ENCODE assay signal across 23 cellular contexts in genomic region chr3:62142696-62143095, GRCh38.
"Had no signal": no experiment of that assay in that cellular context is flagged by ENCODE, and none has a peak within 500 bp of the region (broad histone marks: within the 10 kb centered on the region; RNA-seq: fewer than 3 reads in every experiment).

No MANE protein-coding gene starts in this region.

- H3K36me3 Mint-ChIP-seq: activated CD8-positive, alpha-beta memory T cell treated with anti-CD3 and anti-CD28 coated beads, Interleukin-2, amount 10 ng/mL, durations not matched to agents 7 days and 5 days; activated naive CD4-positive, alpha-beta T cell treated with anti-CD3 and anti-CD28 coated beads, Interleukin-2, amount 10 ng/mL, durations not matched to agents 7 days and 5 days; natural killer cell treated with Interleukin-12 subunit alpha and Interleukin-12 subunit beta and Interleukin-15 and Interleukin-18, amount 100 ng/mL, for 72 hours; stimulated activated naive B cell treated with anti-CD40 and anti-IgM and Interleukin-4, amounts not matched to agents 10 μg/mL and 1 μg/mL and 100 μg/mL, for 72 hours had no signal

- H3K4me1 ChIP-seq: foreskin keratinocyte, sigmoid colon had no signal

- H3K27ac ChIP-seq: cardiac muscle cell, foreskin keratinocyte, hepatocyte had no signal

- ATAC-seq: activated CD8-positive, alpha-beta memory T cell treated with anti-CD3 and anti-CD28 coated beads, Interleukin-2, amount 10 ng/mL, durations not matched to agents 7 days and 5 days; activated CD8-positive, alpha-beta T cell treated with anti-CD3 and anti-CD28 coated beads for 36 hours; foreskin keratinocyte; left ventricle myocardium superior; natural killer cell treated with Interleukin-12 subunit alpha and Interleukin-12 subunit beta and Interleukin-15 and Interleukin-18, amount 100 ng/mL, for 72 hours; stimulated activated naive B cell treated with anti-CD40 and anti-IgM and Interleukin-4, amounts not matched to agents 10 μg/mL and 1 μg/mL and 100 μg/mL, for 72 hours had no signal

- H3K4me3 ChIP-seq: cardiac muscle cell, hepatocyte, sigmoid colon, upper lobe of left lung had no signal

- H3K79me2 ChIP-seq: hepatocyte had no signal

- H3K4me3 Mint-ChIP-seq: activated CD4-positive, alpha-beta T cell treated with anti-CD3 and anti-CD28 coated beads, Interleukin-2, amount 10 ng/mL, durations not matched to agents 7 days and 5 days; activated CD8-positive, alpha-beta memory T cell treated with anti-CD3 and anti-CD28 coated beads, Interleukin-2, amount 10 ng/mL, durations not matched to agents 7 days and 5 days; activated CD8-positive, alpha-beta T cell treated with anti-CD3 and anti-CD28 coated beads for 36 hours; activated naive CD4-positive, alpha-beta T cell treated with anti-CD3 and anti-CD28 coated beads, Interleukin-2, amount 10 ng/mL, durations not matched to agents 7 days and 5 days; dendritic cell treated with granulocyte-macrophage colony-stimulating factor and Interleukin-4, amounts not matched to agents 40 ng/mL and 50 ng/mL, for 4 days; natural killer cell treated with Interleukin-12 subunit alpha and Interleukin-12 subunit beta and Interleukin-15 and Interleukin-18, amount 100 ng/mL, for 72 hours; stimulated activated naive B cell treated with anti-CD40 and anti-IgM and Interleukin-4, amounts not matched to agents 10 μg/mL and 1 μg/mL and 100 μg/mL, for 72 hours had no signal

- H3K27me3 Mint-ChIP-seq: activated CD4-positive, alpha-beta T cell treated with anti-CD3 and anti-CD28 coated beads, Interleukin-2, amount 10 ng/mL, durations not matched to agents 7 days and 5 days; activated CD8-positive, alpha-beta memory T cell treated with anti-CD3 and anti-CD28 coated beads, Interleukin-2, amount 10 ng/mL, durations not matched to agents 7 days and 5 days; activated CD8-positive, alpha-beta T cell treated with anti-CD3 and anti-CD28 coated beads for 36 hours; activated naive CD4-positive, alpha-beta T cell treated with anti-CD3 and anti-CD28 coated beads, Interleukin-2, amount 10 ng/mL, durations not matched to agents 7 days and 5 days; dendritic cell treated with granulocyte-macrophage colony-stimulating factor and Interleukin-4, amounts not matched to agents 40 ng/mL and 50 ng/mL, for 4 days; natural killer cell treated with Interleukin-12 subunit alpha and Interleukin-12 subunit beta and Interleukin-15 and Interleukin-18, amount 100 ng/mL, for 72 hours; stimulated activated naive B cell treated with anti-CD40 and anti-IgM and Interleukin-4, amounts not matched to agents 10 μg/mL and 1 μg/mL and 100 μg/mL, for 72 hours had no signal

- H2AFZ ChIP-seq: hepatocyte had no signal

- H3K27me3 ChIP-seq: cardiac muscle cell, foreskin keratinocyte, hepatocyte, sigmoid colon, upper lobe of left lung had no signal

- H3K36me3 ChIP-seq: cardiac muscle cell, sigmoid colon, upper lobe of left lung had no signal

- DNase-seq: activated CD4-positive, alpha-beta T cell treated with anti-CD3 and anti-CD28 coated beads, Interleukin-2, amount 10 ng/mL, durations not matched to agents 7 days and 5 days; activated CD4-positive, CD25-positive, alpha-beta regulatory T cell treated with anti-CD3 and anti-CD28 coated beads, Interleukin-2, amount 50 U/mL, for 72 hours; activated CD8-positive, alpha-beta memory T cell treated with anti-CD3 and anti-CD28 coated beads, Interleukin-2, amount 10 ng/mL, durations not matched to agents 7 days and 5 days; activated CD8-positive, alpha-beta T cell treated with anti-CD3 and anti-CD28 coated beads for 36 hours; activated effector memory CD4-positive, alpha-beta T cell treated with anti-CD3 and anti-CD28 coated beads, Interleukin-2, amount 50 U/mL, for 16 hours; activated naive CD4-positive, alpha-beta T cell treated with anti-CD3 and anti-CD28 coated beads, Interleukin-2, amount 10 ng/mL, durations not matched to agents 7 days and 5 days; activated T-cell treated with anti-CD3 and anti-CD28 coated beads for 4 hours; amygdala; effector CD8-positive, alpha-beta T cell; foreskin keratinocyte; left ventricle myocardium superior; mammary epithelial cell; occipital lobe; posterior cingulate gyrus; sigmoid colon; stimulated activated CD4-positive, alpha-beta T cell treated with anti-CD3 and anti-CD28 coated beads, Interleukin-2, amount 100 ng/mL, for 48 hours; stimulated activated CD8-positive, alpha-beta memory T cell treated with anti-CD3 and anti-CD28 coated beads, Interleukin-4, amount 100 ng/mL, for 48 hours; stimulated activated naive B cell treated with anti-CD40 and anti-IgM and Interleukin-4, amounts not matched to agents 10 μg/mL and 1 μg/mL and 100 μg/mL, for 72 hours; upper lobe of left lung had no signal

- H3K27ac Mint-ChIP-seq: activated CD4-positive, alpha-beta T cell treated with anti-CD3 and anti-CD28 coated beads, Interleukin-2, amount 10 ng/mL, durations not matched to agents 7 days and 5 days; activated CD8-positive, alpha-beta memory T cell treated with anti-CD3 and anti-CD28 coated beads, Interleukin-2, amount 10 ng/mL, durations not matched to agents 7 days and 5 days; activated CD8-positive, alpha-beta T cell treated with anti-CD3 and anti-CD28 coated beads for 36 hours; activated naive CD4-positive, alpha-beta T cell treated with anti-CD3 and anti-CD28 coated beads, Interleukin-2, amount 10 ng/mL, durations not matched to agents 7 days and 5 days; dendritic cell treated with granulocyte-macrophage colony-stimulating factor and Interleukin-4, amounts not matched to agents 40 ng/mL and 50 ng/mL, for 4 days; natural killer cell treated with Interleukin-12 subunit alpha and Interleukin-12 subunit beta and Interleukin-15 and Interleukin-18, amount 100 ng/mL, for 72 hours; stimulated activated naive B cell treated with anti-CD40 and anti-IgM and Interleukin-4, amounts not matched to agents 10 μg/mL and 1 μg/mL and 100 μg/mL, for 72 hours had no signal

- H3K4me2 ChIP-seq: hepatocyte had no signal

- H3K9me3 Mint-ChIP-seq: activated CD4-positive, alpha-beta T cell treated with anti-CD3 and anti-CD28 coated beads, Interleukin-2, amount 10 ng/mL, durations not matched to agents 7 days and 5 days; activated CD8-positive, alpha-beta T cell treated with anti-CD3 and anti-CD28 coated beads for 36 hours; activated naive CD4-positive, alpha-beta T cell treated with anti-CD3 and anti-CD28 coated beads, Interleukin-2, amount 10 ng/mL, durations not matched to agents 7 days and 5 days; dendritic cell treated with granulocyte-macrophage colony-stimulating factor and Interleukin-4, amounts not matched to agents 40 ng/mL and 50 ng/mL, for 4 days; natural killer cell treated with Interleukin-12 subunit alpha and Interleukin-12 subunit beta and Interleukin-15 and Interleukin-18, amount 100 ng/mL, for 72 hours; stimulated activated naive B cell treated with anti-CD40 and anti-IgM and Interleukin-4, amounts not matched to agents 10 μg/mL and 1 μg/mL and 100 μg/mL, for 72 hours had no signal

- H3K4me1 Mint-ChIP-seq: activated CD4-positive, alpha-beta T cell treated with anti-CD3 and anti-CD28 coated beads, Interleukin-2, amount 10 ng/mL, durations not matched to agents 7 days and 5 days; activated CD8-positive, alpha-beta memory T cell treated with anti-CD3 and anti-CD28 coated beads, Interleukin-2, amount 10 ng/mL, durations not matched to agents 7 days and 5 days; activated naive CD4-positive, alpha-beta T cell treated with anti-CD3 and anti-CD28 coated beads, Interleukin-2, amount 10 ng/mL, durations not matched to agents 7 days and 5 days; stimulated activated naive B cell treated with anti-CD40 and anti-IgM and Interleukin-4, amounts not matched to agents 10 μg/mL and 1 μg/mL and 100 μg/mL, for 72 hours had no signal

- H3K9me3 ChIP-seq: sigmoid colon, upper lobe of left lung had no signal
